In the genomic region with DNA sequence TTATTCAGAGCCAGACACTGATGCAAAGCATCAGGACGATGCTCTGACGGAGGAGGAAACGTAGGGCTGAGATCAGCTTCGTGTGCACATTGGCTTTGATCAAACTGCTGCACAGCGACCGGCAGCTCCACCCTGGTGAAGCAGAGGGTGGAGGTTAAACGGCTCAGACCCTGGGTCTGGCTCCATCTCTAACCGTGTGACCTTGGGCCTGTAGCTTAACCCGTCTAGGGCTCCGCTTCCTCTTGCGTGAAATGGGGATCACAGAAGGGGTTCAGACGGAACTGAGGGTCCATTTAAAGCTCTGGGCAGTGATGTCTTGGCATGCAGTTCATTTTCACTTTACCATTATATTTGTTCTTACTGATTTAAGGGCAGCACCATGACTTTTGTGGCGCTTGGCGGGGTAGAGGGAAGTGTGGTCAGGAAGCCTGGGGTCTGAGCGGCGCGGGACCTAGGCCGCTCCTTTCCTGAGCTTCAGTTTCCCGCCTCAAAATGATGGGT, we compare ENCODE assay signal across 1 cellular context.
A peak's percentile ranks its signal among the peaks of the same experiment; 100 is the strongest.
TF ChIP-seq lines count a peak whose summit lies in the region.

No MANE protein-coding gene starts in this region.

TF ChIP-seq in GM12878, 131 proteins besides CTCF, POLR2A, EP300 and RAD21 (continued from another document):
- TF ChIP-seq PRDM15 (CRISPR knock-in tag; IDR thresholded peaks at IDR 0.05) (no peak), POLR2AphosphoS5 (IDR thresholded peaks at IDR 0.05; ENCODE audit: low read length) (peak; percentile 52; the same call in 1 of the 2 replicates), ASH2L (IDR thresholded peaks at IDR 0.05; ENCODE audit: borderline replicate concordance, low read depth) (no peak), CREB1 (IDR thresholded peaks at IDR 0.05; ENCODE audit: low read depth) (peak; percentile 47; the same call in 1 of the 2 replicates), ELK1 (IDR thresholded peaks at IDR 0.05; ENCODE audit: low read depth, low read length) (no peak), SMAD5 (IDR thresholded peaks at IDR 0.05; ENCODE audit: low read depth) (0 out of 2 replicates have a peak, but pooled peaks have one; percentile 30), MEF2A (IDR thresholded peaks at IDR 0.05; ENCODE audit: insufficient read depth, low read depth, low read length) (no peak), SIX5 (IDR thresholded peaks at IDR 0.05; ENCODE audit: low read depth, low read length, severe bottlenecking) (no peak), SREBF2 (IDR thresholded peaks at IDR 0.05; ENCODE audit: low read length) (no peak), EED (IDR thresholded peaks at IDR 0.05; ENCODE audit: low read depth) (0 out of 2 replicates have a peak, but pooled peaks have one; percentile 9), POLR2AphosphoS2 (IDR thresholded peaks at IDR 0.05; ENCODE audit: low read depth, low read length) (no peak), SRF (IDR thresholded peaks at IDR 0.05; ENCODE audit: low read depth in 2 of 2, low read length in 2 of 2) (no peak)
- TF ChIP-seq, protein P1, sequence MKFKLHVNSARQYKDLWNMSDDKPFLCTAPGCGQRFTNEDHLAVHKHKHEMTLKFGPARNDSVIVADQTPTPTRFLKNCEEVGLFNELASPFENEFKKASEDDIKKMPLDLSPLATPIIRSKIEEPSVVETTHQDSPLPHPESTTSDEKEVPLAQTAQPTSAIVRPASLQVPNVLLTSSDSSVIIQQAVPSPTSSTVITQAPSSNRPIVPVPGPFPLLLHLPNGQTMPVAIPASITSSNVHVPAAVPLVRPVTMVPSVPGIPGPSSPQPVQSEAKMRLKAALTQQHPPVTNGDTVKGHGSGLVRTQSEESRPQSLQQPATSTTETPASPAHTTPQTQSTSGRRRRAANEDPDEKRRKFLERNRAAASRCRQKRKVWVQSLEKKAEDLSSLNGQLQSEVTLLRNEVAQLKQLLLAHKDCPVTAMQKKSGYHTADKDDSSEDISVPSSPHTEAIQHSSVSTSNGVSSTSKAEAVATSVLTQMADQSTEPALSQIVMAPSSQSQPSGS (IDR thresholded peaks at IDR 0.05; ENCODE audit: low read length): no peak
TF ChIP-seq in GM12878: peak in this region for 6.
